ENCODE assay signal across 23 cellular contexts in the genomic region with DNA sequence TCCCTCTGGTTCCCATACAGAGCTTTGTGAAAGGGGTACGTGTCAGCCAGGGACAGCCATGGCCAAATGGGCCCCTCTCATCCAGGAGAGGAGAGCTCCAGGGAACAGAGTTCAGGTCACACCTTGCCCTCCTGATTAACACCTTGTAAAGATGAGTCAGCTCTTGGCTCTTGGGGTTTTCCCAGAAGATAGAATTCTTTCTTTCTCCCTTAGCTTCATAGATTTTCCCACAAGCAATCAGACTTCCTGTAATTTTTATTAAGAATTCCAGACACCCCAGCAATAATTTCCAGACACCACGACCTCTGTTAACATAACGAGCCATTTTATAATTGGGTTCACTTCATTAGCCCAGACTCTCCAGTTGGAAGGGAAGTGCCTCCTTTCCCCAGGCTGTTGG.
"Had no signal": no experiment of that assay in that cellular context is flagged by ENCODE, and none has a peak within 500 bp of the region (broad histone marks: within the 10 kb centered on the region; RNA-seq: fewer than 3 reads in every experiment).

No MANE protein-coding gene starts in this region.

- H3K4me3 ChIP-seq: coronary artery, esophagus squamous epithelium, lower lobe of right lung, prostate gland, sigmoid colon, spleen, testis, tibial artery had no signal

- H3K36me3 ChIP-seq: esophagus squamous epithelium, lower lobe of right lung, prostate gland, sigmoid colon, spleen, tibial artery had no signal

- DNase-seq: dermis blood vessel endothelial cell; effector memory CD8-positive, alpha-beta T cell; erythroblast; esophagus squamous epithelium; head of caudate nucleus; hippocampal formation; left ventricle myocardium superior; lower lobe of right lung; midbrain; naive thymus-derived CD8-positive, alpha-beta T cell; nephron progenitor cell; nucleus accumbens; right cardiac atrium; sigmoid colon; spleen; stimulated activated CD4-positive, alpha-beta T cell treated with anti-CD3 and anti-CD28 coated beads, Interleukin-4, amount 100 ng/mL, for 4 hours; stimulated activated naive CD8-positive, alpha-beta T cell treated with anti-CD3 and anti-CD28 coated beads, Interleukin-15, Interleukin-2, amounts not matched to agents 100 U/mL and 50 U/mL, for 24 hours; substantia nigra; testis; tibial artery had no signal

- H3K27ac ChIP-seq: coronary artery, esophagus squamous epithelium, lower lobe of right lung, prostate gland, sigmoid colon, spleen, testis, tibial artery had no signal

- ATAC-seq: effector memory CD8-positive, alpha-beta T cell; left ventricle myocardium superior; lower lobe of right lung; naive thymus-derived CD8-positive, alpha-beta T cell; right cardiac atrium; stimulated activated memory B cell treated with anti-CD40 and anti-IgM and Interleukin-4, amounts not matched to agents 10 μg/mL and 1 μg/mL and 100 μg/mL, for 72 hours; stimulated activated naive CD8-positive, alpha-beta T cell treated with anti-CD3 and anti-CD28 coated beads, Interleukin-15, Interleukin-2, amounts not matched to agents 100 U/mL and 50 U/mL, for 24 hours had no signal

- H3K4me1 ChIP-seq: esophagus squamous epithelium, lower lobe of right lung, prostate gland, spleen, testis, tibial artery had no signal

- H3K27me3 ChIP-seq: esophagus squamous epithelium, sigmoid colon, spleen, testis, tibial artery had no signal

- H3K9me3 ChIP-seq: esophagus squamous epithelium, lower lobe of right lung, prostate gland, sigmoid colon, spleen, testis, tibial artery had no signal
